Comparison of ENCODE assay signal across 1 cellular context in genomic region chr14:77040995-77041744, GRCh38.
TF ChIP-seq lines count a peak whose summit lies in the region.

No MANE protein-coding gene starts in this region.

TF ChIP-seq in GM12878, 131 proteins besides CTCF, POLR2A, EP300 and RAD21 (continued from another document):
- TF ChIP-seq ZNF592 (IDR thresholded peaks at IDR 0.05) (peak; percentile 6; the same call in 1 of the 2 replicates), CREM (IDR thresholded peaks at IDR 0.05; ENCODE audit: low read depth) (peak; percentile 3; the same call in 1 of the 2 replicates), BCL3 (IDR thresholded peaks at IDR 0.05; ENCODE audit: borderline replicate concordance, insufficient read depth, low read depth, low read length, poor library complexity, severe bottlenecking) (no peak), CBX5 (IDR thresholded peaks at IDR 0.05; ENCODE audit: low read depth) (no peak), E2F4 (IDR thresholded peaks at IDR 0.05; ENCODE audit: low read depth, low read length) (0 out of 2 replicates have a peak, but pooled peaks have one; percentile 6), NR2C1 (IDR thresholded peaks at IDR 0.05) (no peak), ATF3 (IDR thresholded peaks at IDR 0.05; ENCODE audit: borderline replicate concordance, extremely low read depth, low read depth, low read length) (no peak), JUND (IDR thresholded peaks at IDR 0.05; ENCODE audit: low read depth, low read length) (no peak), ZBTB40 (IDR thresholded peaks at IDR 0.05; ENCODE audit: borderline replicate concordance) (peak; percentile 29; the same call in 1 of the 2 replicates), CUX1 (IDR thresholded peaks at IDR 0.05; ENCODE audit: insufficient replicate concordance, low read depth, low read length) (no peak), YY1 (IDR thresholded peaks at IDR 0.05; ENCODE audit: low read depth, low read length) (0 out of 2 replicates have a peak, but pooled peaks have one; percentile 13)
TF ChIP-seq in GM12878: peak in this region for 5.
